Comparison of ENCODE assay signal across 9 cellular contexts in genomic region chr21:43880111-43880985, GRCh38. TPM values are rescaled to one million over a fixed set of nuclear protein-coding genes. Genes with fewer than 3 reads are reported as not detected.
DNase-seq lines count a peak whose midpoint lies in the region; ATAC-seq and TF ChIP-seq lines count a peak whose summit lies in the region.
"Had no signal": no experiment of that assay in that cellular context is flagged by ENCODE, and none has a peak within 500 bp of the region (broad histone marks: within the 10 kb centered on the region; RNA-seq: fewer than 3 reads in every experiment).

No MANE protein-coding gene starts in this region.

- no peak overlapping the region for H3K4me3 Mint-ChIP-seq in brain

- H3K4me2 ChIP-seq in OCI-LY7 (ENCODE audit: low read length) = no peak overlapping the region

- no peak overlapping the region for H3K4me3 ChIP-seq in H7 (ENCODE audit: insufficient read depth, low read depth, low read length)
- H3K4me3 ChIP-seq in right lobe of liver = no peak overlapping the region
- no peak overlapping the region for H3K4me3 ChIP-seq in OCI-LY7 (ENCODE audit: low read depth, low read length, poor library complexity, severe bottlenecking)
- H3K4me3 ChIP-seq: skin epidermis had no signal

- H3K27me3 Mint-ChIP-seq in brain = no peaks in the 10 kb centered on the region

- TF ChIP-seq POLR2A in right lobe of liver (IDR thresholded peaks at IDR 0.05) = no peak

- H4K20me1 ChIP-seq in OCI-LY7 (ENCODE audit: insufficient read depth, low read length) = no peaks in the 10 kb centered on the region

- H3K27me3 ChIP-seq in H7 (ENCODE audit: control insufficient read depth, insufficient read depth, low read length) = no peaks in the 10 kb centered on the region
- no peaks in the 10 kb centered on the region for H3K27me3 ChIP-seq in right lobe of liver

- no peak overlapping the region for H2AFZ ChIP-seq in OCI-LY7 (ENCODE audit: low read length)

- intact Hi-C loops in right lobe of liver (cut with DNase I) = loop anchor here in 1 of 2 donors (10.0 kb wide), 1 partner anchor 66 kb away; no protein-coding TSS in a partner anchor
- intact Hi-C loops in OCI-LY7 (cut with micrococcal nuclease; ENCODE audit: unreplicated experiment) = no loop called here

- peaks cover 34% of the 10 kb centered on the region for H3K36me3 Mint-ChIP-seq in brain

- BruUV-seq in OCI-LY7 (replicated peaks; lab: Mats Ljungman, UMichigan) = no TSS peak

- H3K9me3 ChIP-seq in right lobe of liver (no peaks in the 10 kb centered on the region), OCI-LY7 (ENCODE audit: low read length) (no peaks in the 10 kb centered on the region)

- H3K79me2 ChIP-seq in OCI-LY7 (ENCODE audit: insufficient read depth, low read depth, low read length) = no peaks in the 10 kb centered on the region

- TF ChIP-seq CTCF in brain (conservative IDR thresholded peaks at IDR 0.05) (no peak), right lobe of liver (IDR thresholded peaks at IDR 0.05) (no peak), OCI-LY7 (conservative IDR thresholded peaks at IDR 0.05; ENCODE audit: low read length) (no peak)

- peaks cover 48% of the 10 kb centered on the region for H3K4me1 Mint-ChIP-seq in brain

- H3K36me3 ChIP-seq in H7 (replicated peaks; ENCODE audit: control insufficient read depth, insufficient read depth, low read length) = no peaks in the 10 kb centered on the region
- H3K36me3 ChIP-seq in right lobe of liver = no peaks in the 10 kb centered on the region
- H3K36me3 ChIP-seq in OCI-LY7 (ENCODE audit: insufficient read depth, low read length) = no peaks in the 10 kb centered on the region

- 56% methylated on average over 8 of the region's 14 CpGs for WGBS in right lobe of liver (ENCODE audit: insufficient coverage, low coverage, low lambda C conversion rate, missing lambda C conversion rate)

- H3K27ac ChIP-seq in right lobe of liver (no peak overlapping the region), OCI-LY7 (ENCODE audit: low read depth, low read length, poor library complexity, severe bottlenecking) (no peak overlapping the region)

- DNase-seq in AG08396 (ENCODE audit: low spot score) (peak; percentile 53), H7 (peak; percentile 50), right lobe of liver (peak in 1 of 3 donors; percentile 74), OCI-LY7 (ENCODE audit: low spot score) (no peak), KG1 (lab: John Stamatoyannopoulos, UW) (no peak), NCI-H446 treated with DMSO at 0.1 percent for 48 hours (lab: John Stamatoyannopoulos, UW) (no peak), cerebellar nuclear complex (lab: John Stamatoyannopoulos, UW) (no peak)

- H3K9me3 Mint-ChIP-seq in brain = peaks cover 4 to 11% (median 8%) of the 10 kb centered on the region in 5 experiments

- POLR2A ChIA-PET in OCI-LY7 (lab: Charles Lee) = interaction anchor here (0.6 kb wide), 1 partner anchor 142 kb away, joined by 4 read pairs; no protein-coding TSS in a partner anchor

- H3K27ac Mint-ChIP-seq in brain = peak overlapping the region in 4 of 5 experiments; percentile 25 to 83 (median 43)

- no peaks in the 10 kb centered on the region for H3K9me2 ChIP-seq in OCI-LY7 (ENCODE audit: insufficient read depth, low read length)

- H3K4me1 ChIP-seq in right lobe of liver (peaks cover 0 to 18% (median 6%) of the 10 kb centered on the region in 4 donors), OCI-LY7 (ENCODE audit: insufficient read depth, low read length, poor library complexity, severe bottlenecking) (no peaks in the 10 kb centered on the region)

- CTCF ChIA-PET in OCI-LY7 (lab: Charles Lee; ENCODE audit: unreplicated experiment) = no interaction called here

- peak; percentile 80 to 88 (median 84) for ATAC-seq in right lobe of liver

RNA-seq across cellular contexts. Expression of gene AGPAT3, which starts 15.3 kb away (rescaled TPM):
- 9.2 and 11.4 TPM in 2 replicates for total RNA-seq in H7 (2014; rRNA removed; shearing (Covaris generic))
- 46.2 TPM for polyA plus RNA-seq in brain (ENCODE audit: insufficient read depth, low read depth, low replicate concordance)
- total RNA-seq in right lobe of liver (100 to 1,000 TPM in 2 of 6 experiments, 10 to 100 TPM in 4; 56.9 to 111 (median 95.3) TPM), OCI-LY7 (2022) (27.0 and 33.4 TPM in 2 replicates)
- 9.2 and 10.3 TPM in 2 replicates for total RNA-seq in OCI-LY7 (2014; rRNA removed; shearing (Covaris generic))

Comparison
In these comparisons a context has a peak if more than half of its experiments do, and no peak if none do; other contexts are left out.
1. DNase-seq: peak in AG08396 (single experiment) and H7 (single experiment); none in OCI-LY7 (single experiment), KG1 (single experiment), NCI-H446 treated with DMSO at 0.1 percent for 48 hours (single experiment) and cerebellar nuclear complex (0 of 2).